Comparison of ENCODE assay signal across 23 cellular contexts in the genomic region with DNA sequence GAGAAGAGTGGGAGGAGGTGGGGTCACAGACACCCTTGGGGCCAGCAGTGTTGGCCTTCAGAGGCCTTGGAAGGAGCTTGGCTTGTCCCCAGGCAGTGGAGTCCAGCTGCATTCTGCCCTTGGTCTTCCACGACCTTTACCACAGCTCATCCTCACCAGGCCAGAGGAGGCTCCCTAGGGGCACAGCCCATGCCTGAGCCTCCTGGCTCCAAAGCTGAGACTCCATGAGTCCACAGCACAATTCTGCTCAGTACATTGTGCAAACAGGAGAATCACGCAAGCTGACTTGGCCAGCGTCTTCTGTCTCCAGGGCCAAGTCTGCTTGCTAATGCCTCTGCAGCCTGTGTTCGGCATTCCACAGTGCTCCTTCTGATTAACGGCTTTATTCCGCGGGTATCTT.
DNase-seq lines count a peak whose midpoint lies in the region; ATAC-seq and TF ChIP-seq lines count a peak whose summit lies in the region.
"Had no signal": no experiment of that assay in that cellular context is flagged by ENCODE, and none has a peak within 500 bp of the region (broad histone marks: within the 10 kb centered on the region; RNA-seq: fewer than 3 reads in every experiment).

No MANE protein-coding gene starts in this region.

- H3K9me3 Mint-ChIP-seq in Caco-2 (ENCODE audit: unreplicated experiment): peaks cover 16% of the 10 kb centered on the region

- BruUV-seq in Caco-2 (replicated peaks; lab: Mats Ljungman, UMichigan): no TSS peak

- no peak overlapping the region for H3K27ac ChIP-seq in psoas muscle
- no peak overlapping the region for H3K27ac ChIP-seq in aorta (ENCODE audit: low read depth in 1 of 2, low read length in 2 of 2)
- H3K27ac ChIP-seq: brain microvascular endothelial cell had no signal

- no peaks in the 10 kb centered on the region for H3K4me1 Mint-ChIP-seq in Caco-2 (ENCODE audit: low read depth, unreplicated experiment)
- H3K4me1 Mint-ChIP-seq: WTC11 had no signal

- peak; percentile 27 to 85 (median 77) for ATAC-seq in psoas muscle
- ATAC-seq in aorta (ENCODE audit: low FRiP score): peak; percentile 80
- ATAC-seq: CD8-positive, alpha-beta T cell; left lobe of liver; WTC11 had no signal

- intact Hi-C loops in psoas muscle (cut with DNase I): no loop called here
- intact Hi-C loops in aorta (cut with DNase I): no loop called here
- intact Hi-C loops in Caco-2 (cut with micrococcal nuclease; ENCODE audit: unreplicated experiment): no loop called here

- H3K9me3 ChIP-seq in psoas muscle (peaks cover 14% of the 10 kb centered on the region), aorta (ENCODE audit: control insufficient read depth, low read length) (no peaks in the 10 kb centered on the region), Caco-2 (no peaks in the 10 kb centered on the region)

- H3K27ac Mint-ChIP-seq in Caco-2 (ENCODE audit: unreplicated experiment): no peak overlapping the region
- H3K27ac Mint-ChIP-seq: activated T-helper 2 cell treated with anti-CD3 and anti-CD28 coated beads, Interferon-gamma antibody, Interleukin-2, Interleukin-4, amounts not matched to agents 10 μg/mL and 5 μg/mL and 100 μg/mL, durations not matched to agents 14 hours and 24 hours and 36 hours; CD8-positive, alpha-beta T cell; T-helper 2 cell treated with Interferon-gamma antibody and Interleukin-4, amounts not matched to agents 5 μg/mL and 100 μg/mL, for 36 hours; WTC11 had no signal

- no peaks in the 10 kb centered on the region for H3K36me3 ChIP-seq in psoas muscle (ENCODE audit: insufficient read depth in 1 of 2, low read depth in 1 of 2)
- no peaks in the 10 kb centered on the region for H3K36me3 ChIP-seq in aorta (ENCODE audit: control insufficient read depth in 1 of 2, insufficient read depth in 2 of 2, low read length in 1 of 2)
- H3K36me3 ChIP-seq in Caco-2 (ENCODE audit: control insufficient read depth, insufficient read depth, low read length): no peaks in the 10 kb centered on the region
- H3K36me3 ChIP-seq: brain microvascular endothelial cell, esophagus muscularis mucosa had no signal

- CTCF ChIA-PET in Caco-2 (lab: Charles Lee): no interaction called here

- no peak overlapping the region for H3K4me3 ChIP-seq in fibroblast of the aortic adventitia (ENCODE audit: low read depth, low read length)
- no peak overlapping the region for H3K4me3 ChIP-seq in psoas muscle
- no peak overlapping the region for H3K4me3 ChIP-seq in aorta (ENCODE audit: low read length in 2 of 2)
- H3K4me3 ChIP-seq in Caco-2 (ENCODE audit: low read depth, low read length): no peak overlapping the region
- H3K4me3 ChIP-seq: esophagus muscularis mucosa had no signal

- 16 to 34% (median 20%) methylated on average over 7 of the region's 7 CpGs for WGBS in psoas muscle, 3 donors
- 3 to 6% methylated on average over 7 of the region's 7 CpGs for WGBS in aorta, 2 donors

- DNase-seq in fibroblast of the aortic adventitia (ENCODE audit: low read depth): peak; percentile 45
- DNase-seq in left kidney (ENCODE audit: low read depth, low spot score): peak; percentile 33
- peak; percentile 74 to 80 for DNase-seq in psoas muscle
- peak; percentile 66 to 78 for DNase-seq in aorta
- no peak for DNase-seq in stimulated activated CD4-positive, alpha-beta T cell treated with anti-CD3 and anti-CD28 coated beads, Interleukin-2, amount 100 ng/mL, for 48 hours
- no peak for DNase-seq in islet precursor cell
- DNase-seq in Caco-2: no peak
- DNase-seq: activated CD4-positive, alpha-beta T cell treated with anti-CD3 and anti-CD28 coated beads, Interleukin-2, amount 50 U/mL, for 4 hours; activated CD8-positive, alpha-beta memory T cell treated with anti-CD3 and anti-CD28 coated beads, Interleukin-2, amount 50 U/mL, for 48 hours; brain microvascular endothelial cell; CD8-positive, alpha-beta T cell; effector memory CD4-positive, alpha-beta T cell; glutamatergic neuron; KG1; NCI-H1436; NCI-H510A treated with DMSO at 0.1 percent for 48 hours; retina; SK-N-SH had no signal

- H3K4me1 ChIP-seq in psoas muscle (no peaks in the 10 kb centered on the region), aorta (ENCODE audit: control insufficient read depth in 1 of 2, insufficient read depth in 2 of 2, low read length in 2 of 2) (no peaks in the 10 kb centered on the region), Caco-2 (no peaks in the 10 kb centered on the region)

- no peaks in the 10 kb centered on the region for H3K36me3 Mint-ChIP-seq in Caco-2 (ENCODE audit: insufficient read depth, unreplicated experiment)
- H3K36me3 Mint-ChIP-seq: CD8-positive, alpha-beta T cell had no signal

- TF ChIP-seq CTCF in fibroblast of the aortic adventitia (IDR thresholded peaks at IDR 0.05; ENCODE audit: insufficient read depth, low read length): no peak
- TF ChIP-seq CTCF in psoas muscle (IDR thresholded peaks at IDR 0.05): no peak
- TF ChIP-seq CTCF in Caco-2 (IDR thresholded peaks at IDR 0.05; ENCODE audit: insufficient read depth in 1 of 2, low read depth in 1 of 2, low read length in 1 of 2, severe bottlenecking in 1 of 2, unreplicated experiment in 1 of 2): no peak

- POLR2A ChIA-PET in Caco-2 (lab: Charles Lee): no interaction called here

- no peak overlapping the region for H3K4me3 Mint-ChIP-seq in Caco-2 (ENCODE audit: unreplicated experiment)
- H3K4me3 Mint-ChIP-seq: CD8-positive, alpha-beta T cell; T-helper 2 cell treated with Interferon-gamma antibody and Interleukin-4, amounts not matched to agents 5 μg/mL and 100 μg/mL, for 36 hours; WTC11 had no signal

- H3K27me3 Mint-ChIP-seq in Caco-2 (ENCODE audit: insufficient read depth, unreplicated experiment): no peaks in the 10 kb centered on the region

- peaks cover 0 to 14% (median 8%) of the 10 kb centered on the region in 3 donors for H3K27me3 ChIP-seq in psoas muscle (ENCODE audit: insufficient read depth in 3 of 3, low read length in 2 of 3)
- H3K27me3 ChIP-seq in aorta (ENCODE audit: control insufficient read depth in 1 of 2, insufficient read depth in 2 of 2, low read length in 1 of 2): no peaks in the 10 kb centered on the region
- H3K27me3 ChIP-seq in Caco-2 (replicated peaks; ENCODE audit: control insufficient read depth, insufficient read depth, low read length): no peaks in the 10 kb centered on the region
- H3K27me3 ChIP-seq: brain microvascular endothelial cell, esophagus muscularis mucosa had no signal

Comparison
In these comparisons a context has a peak if more than half of its experiments do, and no peak if none do; other contexts are left out.
1. DNase-seq: peak in fibroblast of the aortic adventitia (single experiment), left kidney (single experiment), psoas muscle (2 of 2) and aorta (2 of 2); none in stimulated activated CD4-positive, alpha-beta T cell treated with anti-CD3 and anti-CD28 coated beads, Interleukin-2, amount 100 ng/mL, for 48 hours (0 of 2), islet precursor cell (single experiment) and Caco-2 (0 of 2).